ENCODE assay signal across 4 cellular contexts in genomic region chr7:114076392-114077157, GRCh38.
DNase-seq lines count a peak whose midpoint lies in the region; ATAC-seq, FAIRE-seq and TF ChIP-seq lines count a peak whose summit lies in the region.
"Not testable (repeated sequence)": the region's sequence is repeated elsewhere in the genome, so short reads cannot be mapped to it uniquely, and the experiment has no call there.

No MANE protein-coding gene starts in this region.

- not testable (repeated sequence) for H3K27me3 Mint-ChIP-seq in nephron progenitor cell (ENCODE audit: low read depth, poor library complexity)

- not testable (repeated sequence) for TF ChIP-seq POLR2A in K562 (conservative IDR thresholded peaks at IDR 0.05); spleen (IDR thresholded peaks at IDR 0.05); testis (IDR thresholded peaks at IDR 0.05)

- intact Hi-C loops in K562 (cut with micrococcal nuclease); spleen (cut with DNase I; ENCODE audit: low total_unique reads); testis (cut with DNase I; ENCODE audit: low total_unique reads): not testable (repeated sequence)

- POLR2A ChIA-PET in K562 (lab: Yijun Ruan, JAX) = interaction anchor here (0.6 kb wide), 1 partner anchor 672 kb away, joined by 3 read pairs; no protein-coding TSS in a partner anchor

- not testable (repeated sequence) for FAIRE-seq in K562 (lab: Jason Lieb, UNC)

- not testable (repeated sequence) for ATAC-seq in K562

- BruUV-seq in K562 (replicated peaks; lab: Mats Ljungman, UMichigan) = not testable (repeated sequence)

- peak overlapping the region; percentile 36 for H3K27ac Mint-ChIP-seq in nephron progenitor cell

- not testable (repeated sequence) for H4K20me1 ChIP-seq in K562 (replicated peaks; ENCODE audit: control insufficient read depth, insufficient read depth, low read length)

- not testable (repeated sequence) for H3K9me3 ChIP-seq in K562 (replicated peaks; ENCODE audit: control insufficient read depth, insufficient read depth, low read depth, low read length); spleen; testis

- peaks cover 12% of the 10 kb centered on the region for H3K4me1 Mint-ChIP-seq in nephron progenitor cell

- not testable (repeated sequence) for H3K36me3 ChIP-seq in K562 (ENCODE audit: control insufficient read depth, insufficient read depth, low read length); spleen; testis (ENCODE audit: low read depth, missing control alignments)

- not testable (repeated sequence) for TF ChIP-seq EP300 in K562 (IDR thresholded peaks at IDR 0.05; ENCODE audit: low read length)

- CTCF ChIA-PET in K562 (lab: Yijun Ruan, JAX; ENCODE audit: low intra/inter-chr PET ratio) = not testable (repeated sequence)

- not testable (repeated sequence) for H3K4me3 Mint-ChIP-seq in nephron progenitor cell

- not testable (repeated sequence) for H3K9me3 Mint-ChIP-seq in nephron progenitor cell

- H3K79me2 ChIP-seq in K562 (ENCODE audit: control insufficient read depth, insufficient read depth, low read length) = not testable (repeated sequence)

- in situ Hi-C loops in K562 (cut with MboI) = not testable (repeated sequence)

- TF ChIP-seq CTCF in K562 (IDR thresholded peaks at IDR 0.05 in 2 of 3, conservative IDR thresholded peaks at IDR 0.05 in 1 of 3; ENCODE audit: insufficient read depth in 2 of 3, low read depth in 1 of 3, low read length in 3 of 3); nephron progenitor cell (IDR thresholded peaks at IDR 0.05); spleen (IDR thresholded peaks at IDR 0.05 in 8 of 11, conservative IDR thresholded peaks at IDR 0.05 in 3 of 11); testis (IDR thresholded peaks at IDR 0.05): not testable (repeated sequence)

- H3K4me2 ChIP-seq in K562 (ENCODE audit: insufficient read depth, low read length) = not testable (repeated sequence)

- not testable (repeated sequence) for TF ChIP-seq RAD21 in K562 (CRISPR knock-in tag; conservative IDR thresholded peaks at IDR 0.05 in 1 of 2, IDR thresholded peaks at IDR 0.05 in 1 of 2)

- not testable (repeated sequence) for H3K4me1 ChIP-seq in K562 (replicated peaks in 1 of 2; ENCODE audit: control insufficient read depth in 2 of 2, insufficient read depth in 2 of 2, low read length in 2 of 2); spleen; testis

- not testable (repeated sequence) for DNase-seq in K562 (ENCODE audit: extremely low read depth in 1 of 4, low spot score in 3 of 4); nephron progenitor cell
- DNase-seq in spleen = peak; percentile 55
- peak; percentile 31 for DNase-seq in testis

- H3K4me3 ChIP-seq in K562, spleen: not testable (repeated sequence)
- H3K4me3 ChIP-seq in testis = peak overlapping the region; percentile 35 to 58

- not testable (repeated sequence) for H3K36me3 Mint-ChIP-seq in nephron progenitor cell (ENCODE audit: low read depth)

- not testable (repeated sequence) for H2AFZ ChIP-seq in K562 (ENCODE audit: low read depth, low read length)

- not testable (repeated sequence) for H3K27me3 ChIP-seq in K562 (ENCODE audit: control insufficient read depth in 2 of 2, insufficient read depth in 2 of 2, low read length in 2 of 2); testis
- peaks cover 0 to 55% (median 17%) of the 10 kb centered on the region in 7 donors for H3K27me3 ChIP-seq in spleen (replicated peaks in 1 of 7)

- H3K9ac ChIP-seq in K562 (ENCODE audit: insufficient read depth in 1 of 2, low read depth in 2 of 2, low read length in 2 of 2) = not testable (repeated sequence)

- not testable (repeated sequence) for H3K9me1 ChIP-seq in K562 (ENCODE audit: control insufficient read depth, insufficient read depth, low read length)

- H3K27ac ChIP-seq in K562 (ENCODE audit: extremely low read depth, low read depth, low read length); spleen: not testable (repeated sequence)
- peak overlapping the region in 1 of 2 donors; percentile 46 for H3K27ac ChIP-seq in testis

- WGBS in K562 (ENCODE audit: insufficient coverage, low coverage, missing lambda C conversion rate) = under 1% methylated on average over 31 of the region's 38 CpGs
- WGBS in spleen, 5 donors = 88 to 96% (median 93%) methylated on average over 25 to 37 of the region's 38 CpGs
- WGBS in testis, 2 donors = 41 to 77% methylated on average over 16 to 38 of the region's 38 CpGs

TF ChIP-seq in K562, 482 proteins besides CTCF, POLR2A, EP300 and RAD21:
- not testable (repeated sequence) for TF ChIP-seq ATF1 (CRISPR knock-in tag; IDR thresholded peaks at IDR 0.05)
- TF ChIP-seq ATF1 (tag; IDR thresholded peaks at IDR 0.05) = 0 out of 2 replicates have a peak, but pooled peaks have one; percentile 16
- peak; percentile 94 for TF ChIP-seq ZNF445 (CRISPR knock-in tag; IDR thresholded peaks at IDR 0.05; ENCODE audit: low read depth)
- peak; percentile 4; the same call in 1 of the 2 replicates for TF ChIP-seq POLR2H (tag; IDR thresholded peaks at IDR 0.05; ENCODE audit: low read depth)
